2 cellular contexts compared by ENCODE assay signal in the genomic region with DNA sequence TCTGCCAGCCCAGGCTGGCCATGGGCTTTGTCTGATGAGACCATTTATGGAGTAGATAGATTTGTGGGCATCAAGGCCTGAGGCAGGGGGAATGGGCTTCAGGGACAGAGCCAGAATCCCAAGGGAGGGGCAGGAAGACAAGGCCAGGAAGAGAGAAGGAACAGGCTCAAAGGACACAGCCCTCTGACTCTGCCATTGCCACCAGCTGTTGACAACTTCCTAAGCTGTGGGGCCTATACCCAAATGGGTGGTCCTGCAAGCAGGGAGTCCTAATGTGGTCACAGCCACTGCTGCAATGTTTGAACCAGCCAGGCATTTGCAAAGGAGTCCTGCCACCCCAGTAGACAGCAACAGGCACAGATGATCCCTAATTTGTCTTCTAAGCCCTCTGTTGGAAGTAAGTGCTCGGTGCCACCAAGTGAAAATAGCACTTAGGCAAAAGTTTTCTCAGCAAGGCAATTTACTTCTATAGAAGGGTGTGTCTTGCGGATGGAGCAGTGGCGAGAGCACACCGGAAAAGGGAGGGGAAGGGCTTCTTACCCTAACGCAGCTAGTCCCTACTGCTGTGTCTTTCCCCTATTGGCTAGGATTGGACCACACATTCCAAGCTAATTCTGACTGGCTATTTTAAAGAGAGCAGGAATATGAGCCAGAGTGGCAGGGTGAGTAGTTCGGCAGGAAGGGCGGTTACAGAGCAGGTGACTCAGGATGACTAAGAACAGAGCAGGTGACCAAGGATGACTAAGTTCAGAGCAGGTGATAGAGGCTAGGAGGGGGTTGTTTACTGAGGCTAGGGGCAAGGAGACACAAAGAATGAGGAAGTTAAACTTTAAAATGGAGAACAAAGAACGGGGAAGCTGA.
TF ChIP-seq lines count a peak whose summit lies in the region.

No MANE protein-coding gene starts in this region.

TF ChIP-seq in HCT116, 20 proteins besides CTCF, POLR2A, EP300 and RAD21:
- TF ChIP-seq CBX3 (IDR thresholded peaks at IDR 0.05; ENCODE audit: low read depth) (peak; percentile 95), EGR1 (IDR thresholded peaks at IDR 0.05; ENCODE audit: low read depth) (no peak), REST (IDR thresholded peaks at IDR 0.05; ENCODE audit: low read depth) (no peak), ZNF274 (IDR thresholded peaks at IDR 0.05; ENCODE audit: low read depth, low read length) (no peak), EZH2 (IDR thresholded peaks at IDR 0.05) (no peak), ELF1 (IDR thresholded peaks at IDR 0.05; ENCODE audit: borderline replicate concordance, low read depth) (no peak), TCF7L2 (IDR thresholded peaks at IDR 0.05; ENCODE audit: borderline replicate concordance, extremely low read depth, insufficient read depth, insufficient read length) (no peak), POLR2AphosphoS5 (IDR thresholded peaks at IDR 0.05; ENCODE audit: low read depth, low read length) (no peak), ATF3 (IDR thresholded peaks at IDR 0.05) (no peak), SIN3A (IDR thresholded peaks at IDR 0.05; ENCODE audit: low read depth) (no peak), FOSL1 (IDR thresholded peaks at IDR 0.05; ENCODE audit: low read depth) (peak; percentile 95), MAX (IDR thresholded peaks at IDR 0.05) (no peak; the same call in 1 of the 2 replicates), SP1 (IDR thresholded peaks at IDR 0.05; ENCODE audit: low read depth) (peak; percentile 80), CEBPB (IDR thresholded peaks at IDR 0.05; ENCODE audit: low read depth) (no peak), JUND (IDR thresholded peaks at IDR 0.05) (peak; percentile 87), SRF (IDR thresholded peaks at IDR 0.05; ENCODE audit: low read depth) (peak; percentile 52; the same call in 1 of the 2 replicates), EZH2phosphoT487 (IDR thresholded peaks at IDR 0.05; ENCODE audit: borderline replicate concordance) (no peak), ZBTB33 (IDR thresholded peaks at IDR 0.05; ENCODE audit: extremely low read depth, insufficient replicate concordance, low read length) (no peak)

TF ChIP-seq in GM12878, 131 proteins besides CTCF, POLR2A, EP300 and RAD21:
- TF ChIP-seq CREB1 (IDR thresholded peaks at IDR 0.05; ENCODE audit: low read depth): no peak
- TF ChIP-seq BCL3 (IDR thresholded peaks at IDR 0.05; ENCODE audit: borderline replicate concordance, insufficient read depth, low read depth, low read length, poor library complexity, severe bottlenecking): peak; percentile 20
